Comparison of ENCODE assay signal across 20 cellular contexts in genomic region chr18:7844418-7844817, GRCh38.
DNase-seq lines count a peak whose midpoint lies in the region; TF ChIP-seq lines count a peak whose summit lies in the region.
"Had no signal": no experiment of that assay in that cellular context is flagged by ENCODE, and none has a peak within 500 bp of the region (broad histone marks: within the 10 kb centered on the region; RNA-seq: fewer than 3 reads in every experiment).

No MANE protein-coding gene starts in this region.

- peaks cover 7% of the 10 kb centered on the region for H3K9me3 ChIP-seq in mammary epithelial cell (replicated peaks; ENCODE audit: insufficient read depth, low read length)
- H3K9me3 ChIP-seq in breast epithelium: peaks cover 7 to 18% of the 10 kb centered on the region in 2 donors
- no peaks in the 10 kb centered on the region; the same call in 1 of the 2 replicates for H3K9me3 ChIP-seq in MG63

- in situ Hi-C loops in mammary epithelial cell (cut with MboI; ENCODE audit: low sequenced_read_pairs in 2 of 2): no loop called here

- H4K20me1 ChIP-seq in mammary epithelial cell (ENCODE audit: insufficient read depth, low read length): no peaks in the 10 kb centered on the region

- BruUV-seq in mammary epithelial cell (replicated peaks; lab: Mats Ljungman, UMichigan): no TSS peak

- H3K4me3 ChIP-seq in mammary epithelial cell (replicated peaks in 1 of 3; ENCODE audit: insufficient read depth in 1 of 3, low read depth in 2 of 3, low read length in 3 of 3) (no peak overlapping the region), breast epithelium (no peak overlapping the region), fibroblast of mammary gland (ENCODE audit: control insufficient read depth, low read depth, low read length) (no peak overlapping the region), MG63 (no peak overlapping the region)
- H3K4me3 ChIP-seq: K562 had no signal

- H3K27ac ChIP-seq in mammary epithelial cell (ENCODE audit: insufficient read depth, low read depth, low read length) (peak overlapping the region; percentile 60), breast epithelium (no peak overlapping the region)
- H3K27ac ChIP-seq: 22Rv1, C4-2B had no signal

- intact Hi-C loops in mammary epithelial cell (cut with micrococcal nuclease): no loop called here
- intact Hi-C loops in breast epithelium (cut with DNase I; ENCODE audit: low total_unique reads): no loop called here

- WGBS in mammary epithelial cell (ENCODE audit: low coverage, missing lambda C conversion rate): 34% methylated on average over 2 of the region's 2 CpGs

- H3K36me3 ChIP-seq in mammary epithelial cell (ENCODE audit: insufficient read depth, low read length) (no peaks in the 10 kb centered on the region), breast epithelium (no peaks in the 10 kb centered on the region), MG63 (no peaks in the 10 kb centered on the region)

- TF ChIP-seq CTCF in mammary epithelial cell (conservative IDR thresholded peaks at IDR 0.05 in 1 of 2, IDR thresholded peaks at IDR 0.05 in 1 of 2; ENCODE audit: extremely low read depth in 1 of 2, insufficient read depth in 1 of 2, low read depth in 1 of 2, low read length in 2 of 2) (no peak), breast epithelium (IDR thresholded peaks at IDR 0.05) (no peak), fibroblast of mammary gland (conservative IDR thresholded peaks at IDR 0.05; ENCODE audit: control insufficient read depth, insufficient read depth, low read depth, low read length) (no peak)

- H3K4me2 ChIP-seq in mammary epithelial cell (ENCODE audit: insufficient read depth, low read depth, low read length): no peak overlapping the region

- H3K9ac ChIP-seq in mammary epithelial cell (ENCODE audit: insufficient read depth, low read length): no peak overlapping the region

- no peak overlapping the region for H2AFZ ChIP-seq in mammary epithelial cell (ENCODE audit: low read depth, low read length)

- no peak for TF ChIP-seq POLR2A in breast epithelium (IDR thresholded peaks at IDR 0.05)

- H3K4me1 ChIP-seq in mammary epithelial cell (ENCODE audit: insufficient read depth, low read length): no peaks in the 10 kb centered on the region
- H3K4me1 ChIP-seq in breast epithelium: no peaks in the 10 kb centered on the region

- CTCF ChIA-PET in mammary epithelial cell (lab: Charles Lee; ENCODE audit: low non-redundant PET): no interaction called here

- H3K27me3 ChIP-seq in mammary epithelial cell (ENCODE audit: insufficient read depth, low read length): no peaks in the 10 kb centered on the region
- H3K27me3 ChIP-seq in breast epithelium: no peaks in the 10 kb centered on the region
- H3K27me3 ChIP-seq in MG63: no peaks in the 10 kb centered on the region

- DNase-seq in mammary epithelial cell (peak; percentile 81), breast epithelium (ENCODE audit: low spot score in 2 of 2) (no peak), amniotic epithelial cell (ENCODE audit: low read depth) (peak; percentile 18), fibroblast of mammary gland (ENCODE audit: low read depth) (peak; percentile 33), renal cortical epithelial cell (ENCODE audit: low read depth) (peak; percentile 63), MG63 (no peak), NCI-H187 (lab: John Stamatoyannopoulos, UW) (no peak), middle frontal gyrus (ENCODE audit: extremely low spot score, low spot score) (no peak)
- DNase-seq: DMS79 treated with DMSO at 0.1 percent for 48 hours, GDM1, H7, NCI-H1105 treated with DMSO at 0.1 percent for 48 hours, NCI-H1694 treated with DMSO at 0.1 percent for 48 hours, NCI-H2107, NCI-H2227 treated with DMSO at 0.1 percent for 48 hours, NCI-H526, SIG-M5 had no signal

- dilution Hi-C loops in mammary epithelial cell (cut with HindIII; ENCODE audit: low sequenced_read_pairs): no loop called here

- peaks cover 23% of the 10 kb centered on the region for H3K79me2 ChIP-seq in mammary epithelial cell (ENCODE audit: insufficient read depth, low read length)

Comparison
In these comparisons a context has a peak if more than half of its experiments do, and no peak if none do; other contexts are left out.
1. DNase-seq: peak in mammary epithelial cell (single experiment), amniotic epithelial cell (single experiment), fibroblast of mammary gland (single experiment) and renal cortical epithelial cell (single experiment); none in breast epithelium (0 of 2), MG63 (single experiment), NCI-H187 (0 of 2) and middle frontal gyrus (single experiment).